Comparison of ENCODE assay signal across 12 cellular contexts in the genomic region with DNA sequence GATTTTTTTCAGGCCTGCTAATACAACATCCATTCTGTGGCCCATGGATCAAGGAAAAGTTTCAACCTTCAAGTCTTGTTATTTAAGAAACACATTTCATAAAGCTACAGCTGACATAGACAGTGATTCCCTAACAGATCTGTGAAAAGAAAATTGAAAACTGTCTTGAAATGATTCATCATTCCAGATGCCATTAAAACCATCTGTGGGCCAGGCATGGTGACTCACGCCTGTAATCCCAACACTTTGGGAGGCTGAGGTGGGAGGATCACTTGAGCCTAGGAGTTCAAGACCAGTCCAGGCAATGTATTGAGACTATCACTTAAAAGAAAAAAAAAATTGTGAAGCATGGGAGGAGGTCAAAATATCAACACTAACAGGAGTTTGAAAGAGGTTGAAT. TPM values are rescaled to one million over a fixed set of nuclear protein-coding genes. Genes with fewer than 3 reads are reported as not detected.
DNase-seq lines count a peak whose midpoint lies in the region; ATAC-seq and TF ChIP-seq lines count a peak whose summit lies in the region.
"Had no signal": no experiment of that assay in that cellular context is flagged by ENCODE, and none has a peak within 500 bp of the region (broad histone marks: within the 10 kb centered on the region; RNA-seq: fewer than 3 reads in every experiment).

No MANE protein-coding gene starts in this region.

- no peaks in the 10 kb centered on the region for H3K36me3 ChIP-seq in endodermal cell (ENCODE audit: control insufficient read depth, insufficient read depth, low read length)
- H3K36me3 ChIP-seq in heart right ventricle: peaks cover 0 to 6% (median 0%) of the 10 kb centered on the region in 9 donors

- CTCF ChIA-PET in activated naive CD4-positive, alpha-beta T cell treated with anti-CD3 and anti-CD28 coated beads, Interleukin-2, amount 10 ng/mL, durations not matched to agents 7 days and 5 days (lab: Charles Lee): interaction anchor here (1.0 kb wide), 1 partner anchor 206 kb away, joined by 3 read pairs; no protein-coding TSS in a partner anchor

- H3K4me1 Mint-ChIP-seq in activated naive CD4-positive, alpha-beta T cell treated with anti-CD3 and anti-CD28 coated beads, Interleukin-2, amount 50 U/mL, for 24 hours: peaks cover 8% of the 10 kb centered on the region
- H3K4me1 Mint-ChIP-seq in activated naive CD4-positive, alpha-beta T cell treated with anti-CD3 and anti-CD28 coated beads, Interleukin-2, amount 10 ng/mL, durations not matched to agents 7 days and 5 days: peaks cover 34% of the 10 kb centered on the region
- peaks cover 6% of the 10 kb centered on the region for H3K4me1 Mint-ChIP-seq in endodermal cell
- H3K4me1 Mint-ChIP-seq in stimulated activated naive CD8-positive, alpha-beta T cell treated with anti-CD3 and anti-CD28 coated beads, Interleukin-15, amount 100 ng/mL, for 72 hours: peaks cover 44% of the 10 kb centered on the region

- H3K27me3 Mint-ChIP-seq in activated naive CD4-positive, alpha-beta T cell treated with anti-CD3 and anti-CD28 coated beads, Interleukin-2, amount 50 U/mL, for 24 hours: no peaks in the 10 kb centered on the region
- H3K27me3 Mint-ChIP-seq in activated naive CD4-positive, alpha-beta T cell treated with anti-CD3 and anti-CD28 coated beads, Interleukin-2, amount 10 ng/mL, durations not matched to agents 7 days and 5 days: no peaks in the 10 kb centered on the region
- H3K27me3 Mint-ChIP-seq in endodermal cell (ENCODE audit: insufficient read depth): no peaks in the 10 kb centered on the region
- H3K27me3 Mint-ChIP-seq in stimulated activated naive CD8-positive, alpha-beta T cell treated with anti-CD3 and anti-CD28 coated beads, Interleukin-15, amount 100 ng/mL, for 72 hours: no peaks in the 10 kb centered on the region

- H3K27ac ChIP-seq in endodermal cell (ENCODE audit: low read depth, low read length) (no peak overlapping the region), heart right ventricle (no peak overlapping the region)

- peaks cover 4% of the 10 kb centered on the region for H3K9me3 Mint-ChIP-seq in activated naive CD4-positive, alpha-beta T cell treated with anti-CD3 and anti-CD28 coated beads, Interleukin-2, amount 50 U/mL, for 24 hours
- H3K9me3 Mint-ChIP-seq in activated naive CD4-positive, alpha-beta T cell treated with anti-CD3 and anti-CD28 coated beads, Interleukin-2, amount 10 ng/mL, durations not matched to agents 7 days and 5 days: no peaks in the 10 kb centered on the region
- no peaks in the 10 kb centered on the region for H3K9me3 Mint-ChIP-seq in endodermal cell
- H3K9me3 Mint-ChIP-seq in stimulated activated naive CD8-positive, alpha-beta T cell treated with anti-CD3 and anti-CD28 coated beads, Interleukin-15, amount 100 ng/mL, for 72 hours: no peaks in the 10 kb centered on the region

- H3K27me3 ChIP-seq in endodermal cell (ENCODE audit: control insufficient read depth, insufficient read depth, low read length, poor library complexity, severe bottlenecking): no peaks in the 10 kb centered on the region
- no peaks in the 10 kb centered on the region for H3K27me3 ChIP-seq in heart right ventricle

- TF ChIP-seq CTCF in endodermal cell (conservative IDR thresholded peaks at IDR 0.05) (no peak), heart right ventricle (IDR thresholded peaks at IDR 0.05) (no peak)

- H3K4me3 ChIP-seq in endodermal cell (ENCODE audit: low read length) (no peak overlapping the region), heart right ventricle (no peak overlapping the region)

- peak overlapping the region; percentile 87 for H3K27ac Mint-ChIP-seq in activated naive CD4-positive, alpha-beta T cell treated with anti-CD3 and anti-CD28 coated beads, Interleukin-2, amount 50 U/mL, for 24 hours
- H3K27ac Mint-ChIP-seq in activated naive CD4-positive, alpha-beta T cell treated with anti-CD3 and anti-CD28 coated beads, Interleukin-2, amount 10 ng/mL, durations not matched to agents 7 days and 5 days: no peak overlapping the region
- H3K27ac Mint-ChIP-seq in endodermal cell: peak overlapping the region; percentile 20
- H3K27ac Mint-ChIP-seq in stimulated activated naive CD8-positive, alpha-beta T cell treated with anti-CD3 and anti-CD28 coated beads, Interleukin-15, amount 100 ng/mL, for 72 hours: peak overlapping the region in 1 of 2 donors; percentile 7
- H3K27ac Mint-ChIP-seq: mesothelial cell of epicardium had no signal

- intact Hi-C loops in head of caudate nucleus (cut with DNase I) (no loop called here), heart right ventricle (cut with DNase I) (no loop called here)

- ATAC-seq in stimulated activated naive CD8-positive, alpha-beta T cell treated with anti-CD3 and anti-CD28 coated beads, Interleukin-15, amount 100 ng/mL, for 72 hours: no peak
- ATAC-seq in GM21737 (IDR thresholded peaks at IDR 0.05; ENCODE audit: unreplicated experiment) (no peak), heart right ventricle (no peak)

- no peaks in the 10 kb centered on the region for H3K4me1 ChIP-seq in endodermal cell (ENCODE audit: control insufficient read depth, insufficient read depth, low read length)
- peaks cover 4 to 61% (median 37%) of the 10 kb centered on the region in 9 donors for H3K4me1 ChIP-seq in heart right ventricle

- peaks cover 14% of the 10 kb centered on the region for H3K36me3 Mint-ChIP-seq in activated naive CD4-positive, alpha-beta T cell treated with anti-CD3 and anti-CD28 coated beads, Interleukin-2, amount 50 U/mL, for 24 hours
- H3K36me3 Mint-ChIP-seq in activated naive CD4-positive, alpha-beta T cell treated with anti-CD3 and anti-CD28 coated beads, Interleukin-2, amount 10 ng/mL, durations not matched to agents 7 days and 5 days: peaks cover 31% of the 10 kb centered on the region
- H3K36me3 Mint-ChIP-seq in endodermal cell (ENCODE audit: low read depth): peaks cover 5% of the 10 kb centered on the region

- no peak for DNase-seq in activated naive CD4-positive, alpha-beta T cell treated with anti-CD3 and anti-CD28 coated beads, Interleukin-2, amount 10 ng/mL, durations not matched to agents 7 days and 5 days
- DNase-seq in RPMI7951 (ENCODE audit: low read depth) (peak; percentile 75), endodermal cell (no peak), head of caudate nucleus (no peak), heart right ventricle (no peak)
- DNase-seq in stimulated activated naive CD8-positive, alpha-beta T cell treated with anti-CD3 and anti-CD28 coated beads, Interleukin-15, amount 100 ng/mL, for 72 hours: no peak
- DNase-seq: C1 segment of cervical spinal cord; central memory CD4-positive, alpha-beta T cell; stimulated activated naive CD4-positive, alpha-beta T cell had no signal

- H3K9me3 ChIP-seq in endodermal cell (ENCODE audit: control insufficient read depth, low read length): no peaks in the 10 kb centered on the region
- no peaks in the 10 kb centered on the region for H3K9me3 ChIP-seq in heart right ventricle

- WGBS in endodermal cell (ENCODE audit: insufficient coverage in 1 of 2, insufficient read length in 1 of 2), 2 experiments: 92 to 100% methylated on average over 1 of the region's 1 CpG
- 97% methylated on average over 1 of the region's 1 CpG for WGBS in heart right ventricle, 2 donors

- no peak overlapping the region for H3K9ac ChIP-seq in endodermal cell (ENCODE audit: extremely low read depth, low read length, poor library complexity, severe bottlenecking)

- peak overlapping the region; percentile 20 for H3K4me3 Mint-ChIP-seq in activated naive CD4-positive, alpha-beta T cell treated with anti-CD3 and anti-CD28 coated beads, Interleukin-2, amount 50 U/mL, for 24 hours
- no peak overlapping the region for H3K4me3 Mint-ChIP-seq in activated naive CD4-positive, alpha-beta T cell treated with anti-CD3 and anti-CD28 coated beads, Interleukin-2, amount 10 ng/mL, durations not matched to agents 7 days and 5 days
- no peak overlapping the region for H3K4me3 Mint-ChIP-seq in endodermal cell
- H3K4me3 Mint-ChIP-seq in stimulated activated naive CD8-positive, alpha-beta T cell treated with anti-CD3 and anti-CD28 coated beads, Interleukin-15, amount 100 ng/mL, for 72 hours: peak overlapping the region; percentile 12 to 53
- H3K4me3 Mint-ChIP-seq: mesothelial cell of epicardium had no signal

RNA-seq across cellular contexts. Expression of gene RAPGEF6, which starts 6.0 kb away (rescaled TPM):
- 10.1 and 10.8 TPM in 2 replicates for total RNA-seq in RPMI7951 (2014; rRNA removed; shearing (Covaris generic))
- total RNA-seq in endodermal cell: 10 to 100 TPM; 19.2 to 24.0 TPM
- 17.4 TPM for polyA plus RNA-seq in endodermal cell (2013, experiment 1 of 2)
- 15.6 TPM for polyA plus RNA-seq in endodermal cell (2013, experiment 2 of 2)
- 10 to 100 TPM in 8 of 10 donors, 1 to 10 TPM in 2; 8.5 to 16.3 (median 11.7) TPM for total RNA-seq in heart right ventricle
- polyA plus RNA-seq in heart right ventricle: 1 to 10 TPM; 1.5 to 4.3 TPM

Comparison
In these comparisons a context has a peak if more than half of its experiments do, and no peak if none do; other contexts are left out.
1. H3K4me3 Mint-ChIP-seq: peak in activated naive CD4-positive, alpha-beta T cell treated with anti-CD3 and anti-CD28 coated beads, Interleukin-2, amount 50 U/mL, for 24 hours (single experiment) and stimulated activated naive CD8-positive, alpha-beta T cell treated with anti-CD3 and anti-CD28 coated beads, Interleukin-15, amount 100 ng/mL, for 72 hours (2 of 2); none in activated naive CD4-positive, alpha-beta T cell treated with anti-CD3 and anti-CD28 coated beads, Interleukin-2, amount 10 ng/mL, durations not matched to agents 7 days and 5 days (single experiment) and endodermal cell (single experiment).